Comparison of ENCODE assay signal across 20 cellular contexts in the genomic region with DNA sequence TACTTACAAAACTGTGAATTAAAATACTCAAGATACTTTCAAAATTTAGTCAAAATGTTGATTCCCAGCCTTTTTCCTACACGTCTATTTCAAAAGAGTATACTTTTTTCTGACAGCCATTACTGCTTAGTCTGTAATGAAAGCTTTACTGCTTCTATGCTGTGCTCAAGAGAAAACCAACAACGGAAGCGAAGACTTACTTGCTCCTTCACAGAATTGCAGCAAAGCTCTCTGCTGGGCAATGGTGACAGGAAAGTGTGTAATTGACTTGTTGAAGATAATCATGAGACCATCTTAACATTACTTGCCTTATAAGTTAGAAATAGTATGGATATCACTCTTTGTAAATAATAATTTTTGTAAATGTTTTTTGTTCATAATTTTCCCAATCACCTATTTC. TPM values are rescaled to one million over a fixed set of nuclear protein-coding genes. Genes with fewer than 3 reads are reported as not detected.
A peak's percentile ranks its signal among the peaks of the same experiment; 100 is the strongest.
DNase-seq lines count a peak whose midpoint lies in the region; ATAC-seq, FAIRE-seq and TF ChIP-seq lines count a peak whose summit lies in the region.
"Had no signal": no experiment of that assay in that cellular context is flagged by ENCODE, and none has a peak within 500 bp of the region (broad histone marks: within the 10 kb centered on the region; RNA-seq: fewer than 3 reads in every experiment).

No MANE protein-coding gene starts in this region.

- H3K27me3 ChIP-seq in GM12878 (replicated peaks in 1 of 2; ENCODE audit: control insufficient read depth in 2 of 2, insufficient read depth in 2 of 2, low read length in 1 of 2): peaks cover 6 to 13% of the 10 kb centered on the region in 2 experiments; a peak in 3 of 4 replicates

- POLR2A ChIA-PET in activated naive CD8-positive, alpha-beta T cell treated with anti-CD3 and anti-CD28 coated beads, Interleukin-2, amount 10 ng/mL, durations not matched to agents 7 days and 5 days (lab: Charles Lee): interaction anchor here (0.7 kb wide), 1 partner anchor 36 kb away, joined by 5 read pairs; no protein-coding TSS in a partner anchor
- POLR2A ChIA-PET in GM12878 (lab: Charles Lee): no interaction called here

- H3K4me3 Mint-ChIP-seq in activated naive CD8-positive, alpha-beta T cell treated with anti-CD3 and anti-CD28 coated beads, Interleukin-2, amount 10 ng/mL, durations not matched to agents 7 days and 5 days: no peak overlapping the region
- no peak overlapping the region for H3K4me3 Mint-ChIP-seq in activated naive CD8-positive, alpha-beta T cell treated with anti-CD3 and anti-CD28 coated beads for 36 hours
- H3K4me3 Mint-ChIP-seq: CD4-positive, alpha-beta memory T cell; HFFc6 had no signal

- H3K36me3 Mint-ChIP-seq in activated naive CD8-positive, alpha-beta T cell treated with anti-CD3 and anti-CD28 coated beads, Interleukin-2, amount 10 ng/mL, durations not matched to agents 7 days and 5 days: peaks cover 2% of the 10 kb centered on the region
- H3K36me3 Mint-ChIP-seq in activated naive CD8-positive, alpha-beta T cell treated with anti-CD3 and anti-CD28 coated beads for 36 hours: no peaks in the 10 kb centered on the region
- H3K36me3 Mint-ChIP-seq: CD4-positive, alpha-beta memory T cell had no signal

- no peak overlapping the region for H3K27ac Mint-ChIP-seq in activated naive CD8-positive, alpha-beta T cell treated with anti-CD3 and anti-CD28 coated beads, Interleukin-2, amount 10 ng/mL, durations not matched to agents 7 days and 5 days
- H3K27ac Mint-ChIP-seq in activated naive CD8-positive, alpha-beta T cell treated with anti-CD3 and anti-CD28 coated beads for 36 hours: no peak overlapping the region
- H3K27ac Mint-ChIP-seq: CD4-positive, alpha-beta memory T cell had no signal

- H3K4me2 ChIP-seq in GM12878 (ENCODE audit: control insufficient read depth, insufficient read depth): no peak overlapping the region

- no peak for TF ChIP-seq CTCF in GM12878 (IDR thresholded peaks at IDR 0.05 in 2 of 3, conservative IDR thresholded peaks at IDR 0.05 in 1 of 3; ENCODE audit: control insufficient read depth in 2 of 3, extremely low read depth in 1 of 3, insufficient read depth in 1 of 3, low read depth in 3 of 3, low read length in 3 of 3)

- FAIRE-seq in GM12878 (lab: Jason Lieb, UNC) (peak; percentile 7), GM12892 (lab: Jason Lieb, UNC) (no peak)
- FAIRE-seq: H54 had no signal

- SMC1A ChIA-PET in GM12878 (lab: Charles Lee; ENCODE audit: uncharacterized antibody, unreplicated experiment): no interaction called here

- no peaks in the 10 kb centered on the region for H3K9me3 ChIP-seq in GM12878 (replicated peaks; ENCODE audit: control insufficient read depth, insufficient read depth, low read length)

- H3K36me3 ChIP-seq in GM12878 (ENCODE audit: control insufficient read depth in 2 of 2, insufficient read depth in 2 of 2, low read length in 1 of 2): no peaks in the 10 kb centered on the region

- in situ Hi-C loops in GM12878 (cut with MboI): loop anchor here (25.0 kb wide), 1 partner anchor 737 kb away; no protein-coding TSS in a partner anchor

- H3K4me1 Mint-ChIP-seq in activated naive CD8-positive, alpha-beta T cell treated with anti-CD3 and anti-CD28 coated beads, Interleukin-2, amount 10 ng/mL, durations not matched to agents 7 days and 5 days: peaks cover 18% of the 10 kb centered on the region
- H3K4me1 Mint-ChIP-seq in activated naive CD8-positive, alpha-beta T cell treated with anti-CD3 and anti-CD28 coated beads for 36 hours: peaks cover 14% of the 10 kb centered on the region

- RAD21 ChIA-PET in GM12878 (lab: Charles Lee; ENCODE audit: unreplicated experiment): no interaction called here

- H3K79me2 ChIP-seq in GM12878 (ENCODE audit: control insufficient read depth, insufficient read depth, low read length): no peaks in the 10 kb centered on the region

- TF ChIP-seq RAD21 in GM12878 (IDR thresholded peaks at IDR 0.05; ENCODE audit: insufficient read depth, low read depth, low read length): no peak

- TF ChIP-seq EP300 in GM12878 (IDR thresholded peaks at IDR 0.05; ENCODE audit: borderline replicate concordance in 1 of 2, control insufficient read depth in 1 of 2, low read depth in 2 of 2, low read length in 2 of 2): no peak

- no peak overlapping the region for H3K9ac ChIP-seq in GM12878 (ENCODE audit: control insufficient read depth, insufficient read depth, low read length)

- peak; percentile 70 for ATAC-seq in activated naive CD8-positive, alpha-beta T cell treated with anti-CD3 and anti-CD28 coated beads, Interleukin-2, amount 10 ng/mL, durations not matched to agents 7 days and 5 days (ENCODE audit: low read depth)
- no peak for ATAC-seq in GM12878

- DNase-seq in activated naive CD8-positive, alpha-beta T cell treated with anti-CD3 and anti-CD28 coated beads, Interleukin-2, amount 10 ng/mL, durations not matched to agents 7 days and 5 days: no peak
- DNase-seq in activated naive CD8-positive, alpha-beta T cell treated with anti-CD3 and anti-CD28 coated beads for 36 hours: no peak
- DNase-seq in SK-N-DZ (ENCODE audit: low spot score) (peak; percentile 11), GM12878 (ENCODE audit: low read depth, low spot score) (no peak), DMS114 treated with DMSO at 0.1 percent for 48 hours (lab: John Stamatoyannopoulos, UW; ENCODE audit: unreplicated experiment) (no peak), GM12892 (ENCODE audit: insufficient read length) (no peak), glomerular visceral epithelial cell (ENCODE audit: extremely low spot score) (no peak), D341Med (ENCODE audit: low spot score) (no peak)
- DNase-seq: 8988T; Calu3; CD4-positive, alpha-beta memory T cell; DMS79; HFFc6; MM.1S; NCI-H1417; NCI-H69; RPMI8226; SIG-M5 had no signal

- WGBS in GM12878 (ENCODE audit: insufficient coverage, insufficient replicate concordance, low lambda C conversion rate, missing lambda C conversion rate): 64% methylated on average over 3 of the region's 3 CpGs

- H3K4me3 ChIP-seq in GM12878: no peak overlapping the region

- H3K9me3 Mint-ChIP-seq in activated naive CD8-positive, alpha-beta T cell treated with anti-CD3 and anti-CD28 coated beads, Interleukin-2, amount 10 ng/mL, durations not matched to agents 7 days and 5 days: no peaks in the 10 kb centered on the region
- no peaks in the 10 kb centered on the region for H3K9me3 Mint-ChIP-seq in activated naive CD8-positive, alpha-beta T cell treated with anti-CD3 and anti-CD28 coated beads for 36 hours
- H3K9me3 Mint-ChIP-seq: CD4-positive, alpha-beta memory T cell; HFFc6 had no signal

- CTCF ChIA-PET in GM12878 (lab: Yijun Ruan, JAX): interaction anchor here (1.3 kb wide), 1 partner anchor 399 kb away, joined by 4 read pairs; no protein-coding TSS in a partner anchor

- TF ChIP-seq POLR2A in GM12878 (IDR thresholded peaks at IDR 0.05; ENCODE audit: low read depth, low read length) (no peak), GM12892 (IDR thresholded peaks at IDR 0.05; ENCODE audit: low read depth, low read length) (no peak)

- H3K27ac ChIP-seq in GM12878 (ENCODE audit: control insufficient read depth, insufficient read depth): no peak overlapping the region

- intact Hi-C loops in GM12878 (cut with micrococcal nuclease; ENCODE audit: unreplicated experiment): no loop called here

- H4K20me1 ChIP-seq in GM12878 (ENCODE audit: control insufficient read depth, insufficient read depth): no peaks in the 10 kb centered on the region

- no peak overlapping the region for H2AFZ ChIP-seq in GM12878 (ENCODE audit: control insufficient read depth, low read depth, low read length)

- no TSS peak for BruUV-seq in GM12878 (replicated peaks; lab: Mats Ljungman, UMichigan)

- H3K4me1 ChIP-seq in GM12878 (ENCODE audit: control insufficient read depth, insufficient read depth, low read length): no peaks in the 10 kb centered on the region

- H3K27me3 Mint-ChIP-seq in activated naive CD8-positive, alpha-beta T cell treated with anti-CD3 and anti-CD28 coated beads, Interleukin-2, amount 10 ng/mL, durations not matched to agents 7 days and 5 days: peaks cover 74% of the 10 kb centered on the region
- H3K27me3 Mint-ChIP-seq in activated naive CD8-positive, alpha-beta T cell treated with anti-CD3 and anti-CD28 coated beads for 36 hours: peaks cover 70% of the 10 kb centered on the region

RNA-seq across cellular contexts. Expression of gene DYNLT5, which starts 1.7 kb away (rescaled TPM):
- total RNA-seq in activated naive CD8-positive, alpha-beta T cell treated with anti-CD3 and anti-CD28 coated beads, Interleukin-2, amount 10 ng/mL, durations not matched to agents 7 days and 5 days: not detected
- not detected for total RNA-seq in activated naive CD8-positive, alpha-beta T cell treated with anti-CD3 and anti-CD28 coated beads for 36 hours
- 0.19 and 0.76 TPM in 2 replicates for polyA plus RNA-seq in SK-N-DZ (2014; cell fraction: cytosol; rRNA removed)
- polyA plus RNA-seq in SK-N-DZ (2014; cell fraction: nucleus; rRNA removed): 0.32 and 3.9 TPM in 2 replicates
- not detected in 2 replicates for total RNA-seq in GM12878 (2013; cell fraction: nucleolus; rRNA removed)
- total RNA-seq in GM12878 (2014; rRNA removed) (not detected in 2 replicates), GM12878 (2014; rRNA removed; fragmentation: Illumina TruSeq; extraction: Trizol) (not detected in 2 replicates), GM12878 (2021) (not detected in 2 replicates)
- polyA plus RNA-seq in GM12878 (2011; ENCODE audit: low read depth): not detected
- polyA plus RNA-seq in GM12878 (2011; rRNA removed) (not detected in 2 replicates), GM12878 (2014; fragmentation: Illumina TruSeq; extraction: Trizol) (not detected in 2 replicates), GM12878 (2014; fragmentation: Nextera tagmentation; extraction: Ambion mirVana) (not detected), GM12878 (2014; rRNA removed) (not detected in 2 replicates), GM12878 (2016; fragmentation: Nextera tagmentation; extraction: Ambion mirVana) (not detected)
- polyA plus RNA-seq in GM12878 (2011; cell fraction: cytosol; rRNA removed): not detected in 2 replicates
- not detected in 2 replicates for polyA plus RNA-seq in GM12878 (2011; cell fraction: nucleus; rRNA removed)
- polyA plus RNA-seq in GM12878 (2012): not detected in 2 replicates
- polyA minus RNA-seq in GM12878 (2011; rRNA and poly(A)+ RNA removed): not detected in 2 replicates
- not detected in 2 replicates for polyA minus RNA-seq in GM12878 (2011; cell fraction: cytosol; rRNA and poly(A)+ RNA removed)
- not detected in 2 replicates for polyA minus RNA-seq in GM12878 (2011; cell fraction: nucleus; rRNA and poly(A)+ RNA removed)
- not detected for polyA plus RNA-seq in GM12892 (2012; ENCODE audit: missing spikeins)
- total RNA-seq: Calu3; CD4-positive, alpha-beta memory T cell had no signal
- polyA plus RNA-seq: CD4-positive, alpha-beta memory T cell had no signal

RNA-seq across cellular contexts. Expression of gene INSL5, which starts 50.5 kb away (rescaled TPM):
- not detected for total RNA-seq in activated naive CD8-positive, alpha-beta T cell treated with anti-CD3 and anti-CD28 coated beads, Interleukin-2, amount 10 ng/mL, durations not matched to agents 7 days and 5 days
- total RNA-seq in activated naive CD8-positive, alpha-beta T cell treated with anti-CD3 and anti-CD28 coated beads for 36 hours: not detected
- not detected in 2 replicates for polyA plus RNA-seq in SK-N-DZ (2014; cell fraction: cytosol; rRNA removed)
- polyA plus RNA-seq in SK-N-DZ (2014; cell fraction: nucleus; rRNA removed): not detected in 2 replicates
- not detected in 2 replicates for total RNA-seq in GM12878 (2013; cell fraction: nucleolus; rRNA removed)
- total RNA-seq in GM12878 (2014; rRNA removed) (not detected in 2 replicates), GM12878 (2014; rRNA removed; fragmentation: Illumina TruSeq; extraction: Trizol) (not detected in 2 replicates), GM12878 (2021) (not detected in 2 replicates)
- polyA plus RNA-seq in GM12878 (2011; ENCODE audit: low read depth): not detected
- polyA plus RNA-seq in GM12878 (2011; rRNA removed) (not detected in 2 replicates), GM12878 (2014; fragmentation: Illumina TruSeq; extraction: Trizol) (not detected in 2 replicates), GM12878 (2014; fragmentation: Nextera tagmentation; extraction: Ambion mirVana) (under 1 TPM; 0.09 to 0.14 TPM), GM12878 (2014; rRNA removed) (not detected in 2 replicates), GM12878 (2016; fragmentation: Nextera tagmentation; extraction: Ambion mirVana) (not detected)
- polyA plus RNA-seq in GM12878 (2011; cell fraction: cytosol; rRNA removed): not detected in 2 replicates
- not detected in 2 replicates for polyA plus RNA-seq in GM12878 (2011; cell fraction: nucleus; rRNA removed)
- not detected in 2 replicates for polyA plus RNA-seq in GM12878 (2012)
- not detected in 2 replicates for polyA minus RNA-seq in GM12878 (2011; rRNA and poly(A)+ RNA removed)
- polyA minus RNA-seq in GM12878 (2011; cell fraction: cytosol; rRNA and poly(A)+ RNA removed): not detected in 2 replicates
- polyA minus RNA-seq in GM12878 (2011; cell fraction: nucleus; rRNA and poly(A)+ RNA removed): not detected in 2 replicates
- not detected for polyA plus RNA-seq in GM12892 (2012; ENCODE audit: missing spikeins)
- total RNA-seq: Calu3; CD4-positive, alpha-beta memory T cell; HFFc6 had no signal
- polyA plus RNA-seq: BJ; CD4-positive, alpha-beta memory T cell had no signal
